ENCODE assay signal across 21 cellular contexts in genomic region chr7:113775401-113775800, GRCh38.
DNase-seq lines count a peak whose midpoint lies in the region; TF ChIP-seq lines count a peak whose summit lies in the region.
"Had no signal": no experiment of that assay in that cellular context is flagged by ENCODE, and none has a peak within 500 bp of the region (broad histone marks: within the 10 kb centered on the region; RNA-seq: fewer than 3 reads in every experiment).

No MANE protein-coding gene starts in this region.

- no peak overlapping the region for H3K4me3 Mint-ChIP-seq in osteocyte (ENCODE audit: unreplicated experiment)
- H3K4me3 Mint-ChIP-seq: T-cell had no signal

- H3K27ac Mint-ChIP-seq in osteocyte (ENCODE audit: unreplicated experiment), result peak overlapping the region; percentile 56
- H3K27ac Mint-ChIP-seq: T-cell had no signal

- DNase-seq in NCI-H748 (lab: John Stamatoyannopoulos, UW; ENCODE audit: unreplicated experiment) (peak; percentile 35), NCI-H748 treated with DMSO at 0.1 percent for 48 hours (lab: John Stamatoyannopoulos, UW) (no peak), LNCaP clone FGC (ENCODE audit: low read depth) (peak; percentile 23), NCI-H69 (lab: John Stamatoyannopoulos, UW) (peak; percentile 45), osteocyte (ENCODE audit: extremely low spot score, unreplicated experiment) (no peak), SW480 (ENCODE audit: low spot score) (no peak), putamen (ENCODE audit: low spot score) (no peak), T-helper 2 cell (no peak)
- DNase-seq: BE2C, GF-D8, GOT3, HCEC 1CT, IMR-90, MV-4-11, NCI-H1694 treated with DMSO at 0.1 percent for 48 hours, NCI-H2107, NCI-H446 treated with DMSO at 0.1 percent for 48 hours, NCI-H774, Peyer's patch, T-cell had no signal

- H3K4me1 Mint-ChIP-seq in osteocyte (ENCODE audit: unreplicated experiment), result peaks cover 12% of the 10 kb centered on the region
- H3K4me1 Mint-ChIP-seq: T-cell had no signal

- H3K4me3 ChIP-seq in LNCaP clone FGC (ENCODE audit: low read depth, low read length), result no peak overlapping the region
- H3K4me3 ChIP-seq: A549, Peyer's patch had no signal

- H3K9me3 Mint-ChIP-seq in osteocyte (ENCODE audit: unreplicated experiment), result peaks cover 2% of the 10 kb centered on the region
- H3K9me3 Mint-ChIP-seq: T-cell had no signal

- no peak for TF ChIP-seq CTCF in LNCaP clone FGC (IDR thresholded peaks at IDR 0.05; ENCODE audit: control insufficient read depth, extremely low read depth, insufficient read depth)
- TF ChIP-seq CTCF in osteocyte (IDR thresholded peaks at IDR 0.05), result no peak

- H3K36me3 Mint-ChIP-seq in osteocyte (ENCODE audit: unreplicated experiment), result no peaks in the 10 kb centered on the region
- H3K36me3 Mint-ChIP-seq: T-cell had no signal

- H3K27me3 Mint-ChIP-seq in osteocyte (ENCODE audit: unreplicated experiment), result no peaks in the 10 kb centered on the region
- H3K27me3 Mint-ChIP-seq: T-cell had no signal

Comparison
In these comparisons a context has a peak if more than half of its experiments do, and no peak if none do; other contexts are left out.
1. DNase-seq: peak in NCI-H748 (single experiment), LNCaP clone FGC (single experiment) and NCI-H69 (single experiment); none in NCI-H748 treated with DMSO at 0.1 percent for 48 hours (single experiment), osteocyte (single experiment), SW480 (single experiment), putamen (single experiment) and T-helper 2 cell (0 of 5).